ENCODE assay signal across 1 cellular context in the genomic region with DNA sequence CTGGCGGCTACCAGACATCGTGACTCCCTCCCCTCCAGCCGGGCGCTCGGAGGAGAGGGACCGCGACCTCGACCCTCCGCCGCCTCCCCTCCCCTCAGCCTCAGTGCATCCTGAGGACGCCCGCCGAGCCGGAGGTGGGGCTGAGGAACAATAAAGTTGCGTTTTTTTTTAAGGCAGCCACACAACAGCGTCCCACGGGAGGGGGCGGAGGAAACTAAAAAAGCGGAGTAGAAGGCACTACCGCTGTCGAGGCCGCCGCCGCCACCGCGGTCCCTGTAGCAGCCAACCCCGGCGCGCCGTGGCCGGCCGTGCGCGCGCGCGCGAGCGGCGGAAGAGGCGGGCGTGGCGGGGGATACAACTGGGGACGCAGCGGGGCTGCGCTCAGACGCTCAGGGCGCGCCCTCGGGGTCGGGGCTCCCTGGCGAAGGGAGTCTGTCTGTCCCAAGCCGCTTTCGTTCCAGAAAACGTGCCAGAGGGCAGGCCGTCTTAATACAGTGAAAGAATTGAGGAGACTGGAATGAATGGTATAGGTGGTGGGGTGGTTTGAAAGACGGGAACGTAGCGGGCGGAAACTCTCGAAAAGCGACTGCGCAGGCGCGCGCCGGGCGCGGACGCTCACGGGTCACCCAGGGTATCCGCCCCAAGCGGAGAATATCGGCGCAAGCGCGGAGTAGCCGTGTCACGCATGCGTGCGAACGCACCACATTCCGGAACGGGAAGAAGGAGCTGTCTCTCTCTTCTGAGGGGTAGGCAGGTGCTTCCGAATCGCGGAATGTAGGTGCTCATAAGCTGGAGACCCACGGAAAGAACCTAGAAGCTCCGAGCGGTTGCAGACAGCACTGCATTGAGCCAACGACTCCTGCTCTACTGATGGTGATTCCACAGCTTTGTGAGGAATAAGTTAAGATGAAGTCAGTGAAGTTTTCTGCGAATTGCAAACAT.
TF ChIP-seq lines count a peak whose summit lies in the region.

Gene COP1, minus strand, starts transcription at position 326 of the 942 bp plus-strand sequence. Its CDS starts 308 bp downstream, at position 18.

TF ChIP-seq in HEK293, 187 proteins besides CTCF, POLR2A, EP300 and RAD21 (continued from another document):
- TF ChIP-seq, protein P1, sequence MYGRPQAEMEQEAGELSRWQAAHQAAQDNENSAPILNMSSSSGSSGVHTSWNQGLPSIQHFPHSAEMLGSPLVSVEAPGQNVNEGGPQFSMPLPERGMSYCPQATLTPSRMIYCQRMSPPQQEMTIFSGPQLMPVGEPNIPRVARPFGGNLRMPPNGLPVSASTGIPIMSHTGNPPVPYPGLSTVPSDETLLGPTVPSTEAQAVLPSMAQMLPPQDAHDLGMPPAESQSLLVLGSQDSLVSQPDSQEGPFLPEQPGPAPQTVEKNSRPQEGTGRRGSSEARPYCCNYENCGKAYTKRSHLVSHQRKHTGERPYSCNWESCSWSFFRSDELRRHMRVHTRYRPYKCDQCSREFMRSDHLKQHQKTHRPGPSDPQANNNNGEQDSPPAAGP (tag by site-specific recombination; IDR thresholded peaks at IDR 0.05): peak; percentile 36; the same call in 1 of the 2 replicates
- TF ChIP-seq ZBTB7A (tag by site-specific recombination; IDR thresholded peaks at IDR 0.05; ENCODE audit: low read depth): no peak
- TF ChIP-seq, protein P2, sequence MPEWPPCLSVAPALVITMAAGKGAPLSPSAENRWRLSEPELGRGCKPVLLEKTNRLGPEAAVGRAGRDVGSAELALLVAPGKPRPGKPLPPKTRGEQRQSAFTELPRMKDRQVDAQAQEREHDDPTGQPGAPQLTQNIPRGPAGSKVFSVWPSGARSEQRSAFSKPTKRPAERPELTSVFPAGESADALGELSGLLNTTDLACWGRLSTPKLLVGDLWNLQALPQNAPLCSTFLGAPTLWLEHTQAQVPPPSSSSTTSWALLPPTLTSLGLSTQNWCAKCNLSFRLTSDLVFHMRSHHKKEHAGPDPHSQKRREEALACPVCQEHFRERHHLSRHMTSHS (tag by site-specific recombination; IDR thresholded peaks at IDR 0.05): no peak
- TF ChIP-seq ZNF513 (tag by site-specific recombination; IDR thresholded peaks at IDR 0.05): 0 out of 2 replicates have a peak, but pooled peaks have one; percentile 10
- TF ChIP-seq SP3 (tag by site-specific recombination; IDR thresholded peaks at IDR 0.05): peak; percentile 59; the same call in 1 of the 2 replicates
- no peak for TF ChIP-seq ZNF133 (tag by site-specific recombination; IDR thresholded peaks at IDR 0.05)
- no peak for TF ChIP-seq ZNF777 (tag by site-specific recombination; IDR thresholded peaks at IDR 0.05; ENCODE audit: borderline replicate concordance)
- TF ChIP-seq SP7 (tag by site-specific recombination; IDR thresholded peaks at IDR 0.05): peak; percentile 61; the same call in 1 of the 2 replicates
- TF ChIP-seq, protein P3, sequence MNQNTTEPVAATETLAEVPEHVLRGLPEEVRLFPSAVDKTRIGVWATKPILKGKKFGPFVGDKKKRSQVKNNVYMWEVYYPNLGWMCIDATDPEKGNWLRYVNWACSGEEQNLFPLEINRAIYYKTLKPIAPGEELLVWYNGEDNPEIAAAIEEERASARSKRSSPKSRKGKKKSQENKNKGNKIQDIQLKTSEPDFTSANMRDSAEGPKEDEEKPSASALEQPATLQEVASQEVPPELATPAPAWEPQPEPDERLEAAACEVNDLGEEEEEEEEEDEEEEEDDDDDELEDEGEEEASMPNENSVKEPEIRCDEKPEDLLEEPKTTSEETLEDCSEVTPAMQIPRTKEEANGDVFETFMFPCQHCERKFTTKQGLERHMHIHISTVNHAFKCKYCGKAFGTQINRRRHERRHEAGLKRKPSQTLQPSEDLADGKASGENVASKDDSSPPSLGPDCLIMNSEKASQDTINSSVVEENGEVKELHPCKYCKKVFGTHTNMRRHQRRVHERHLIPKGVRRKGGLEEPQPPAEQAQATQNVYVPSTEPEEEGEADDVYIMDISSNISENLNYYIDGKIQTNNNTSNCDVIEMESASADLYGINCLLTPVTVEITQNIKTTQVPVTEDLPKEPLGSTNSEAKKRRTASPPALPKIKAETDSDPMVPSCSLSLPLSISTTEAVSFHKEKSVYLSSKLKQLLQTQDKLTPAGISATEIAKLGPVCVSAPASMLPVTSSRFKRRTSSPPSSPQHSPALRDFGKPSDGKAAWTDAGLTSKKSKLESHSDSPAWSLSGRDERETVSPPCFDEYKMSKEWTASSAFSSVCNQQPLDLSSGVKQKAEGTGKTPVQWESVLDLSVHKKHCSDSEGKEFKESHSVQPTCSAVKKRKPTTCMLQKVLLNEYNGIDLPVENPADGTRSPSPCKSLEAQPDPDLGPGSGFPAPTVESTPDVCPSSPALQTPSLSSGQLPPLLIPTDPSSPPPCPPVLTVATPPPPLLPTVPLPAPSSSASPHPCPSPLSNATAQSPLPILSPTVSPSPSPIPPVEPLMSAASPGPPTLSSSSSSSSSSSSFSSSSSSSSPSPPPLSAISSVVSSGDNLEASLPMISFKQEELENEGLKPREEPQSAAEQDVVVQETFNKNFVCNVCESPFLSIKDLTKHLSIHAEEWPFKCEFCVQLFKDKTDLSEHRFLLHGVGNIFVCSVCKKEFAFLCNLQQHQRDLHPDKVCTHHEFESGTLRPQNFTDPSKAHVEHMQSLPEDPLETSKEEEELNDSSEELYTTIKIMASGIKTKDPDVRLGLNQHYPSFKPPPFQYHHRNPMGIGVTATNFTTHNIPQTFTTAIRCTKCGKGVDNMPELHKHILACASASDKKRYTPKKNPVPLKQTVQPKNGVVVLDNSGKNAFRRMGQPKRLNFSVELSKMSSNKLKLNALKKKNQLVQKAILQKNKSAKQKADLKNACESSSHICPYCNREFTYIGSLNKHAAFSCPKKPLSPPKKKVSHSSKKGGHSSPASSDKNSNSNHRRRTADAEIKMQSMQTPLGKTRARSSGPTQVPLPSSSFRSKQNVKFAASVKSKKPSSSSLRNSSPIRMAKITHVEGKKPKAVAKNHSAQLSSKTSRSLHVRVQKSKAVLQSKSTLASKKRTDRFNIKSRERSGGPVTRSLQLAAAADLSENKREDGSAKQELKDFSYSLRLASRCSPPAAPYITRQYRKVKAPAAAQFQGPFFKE (tag by site-specific recombination; IDR thresholded peaks at IDR 0.05; ENCODE audit: borderline replicate concordance): no peak
- peak; percentile 98 for TF ChIP-seq ZBTB26 (tag by site-specific recombination; optimal IDR thresholded peaks at IDR 0.05)
- TF ChIP-seq SP2 (tag by site-specific recombination; IDR thresholded peaks at IDR 0.05): peak; percentile 77
- no peak; the same call in 1 of the 2 replicates for TF ChIP-seq ZNF501 (tag by site-specific recombination; IDR thresholded peaks at IDR 0.05)
- TF ChIP-seq ZNF600 (tag by site-specific recombination; IDR thresholded peaks at IDR 0.05): peak; percentile 99
- no peak for TF ChIP-seq ZNF658 (tag by site-specific recombination; IDR thresholded peaks at IDR 0.05)
